ENCODE assay signal across 9 cellular contexts in genomic region chr1:32465541-32466002, GRCh38. TPM values are rescaled to one million over a fixed set of nuclear protein-coding genes. Genes with fewer than 3 reads are reported as not detected.
DNase-seq lines count a peak whose midpoint lies in the region; ATAC-seq and TF ChIP-seq lines count a peak whose summit lies in the region.
"Had no signal": no experiment of that assay in that cellular context is flagged by ENCODE, and none has a peak within 500 bp of the region (broad histone marks: within the 10 kb centered on the region; RNA-seq: fewer than 3 reads in every experiment).

No MANE protein-coding gene starts in this region.

- H3K9me3 ChIP-seq in T-helper 17 cell (ENCODE audit: control insufficient read depth, low read length, poor library complexity, severe bottlenecking) (no peaks in the 10 kb centered on the region), gastrocnemius medialis (no peaks in the 10 kb centered on the region)

- intact Hi-C loops in gastrocnemius medialis (cut with DNase I; ENCODE audit: low total_unique reads) (no loop called here), posterior cingulate gyrus (cut with DNase I) (loop anchor here (5.0 kb wide), 1 partner anchor 37 kb away; no protein-coding TSS in a partner anchor)

- no peak overlapping the region for H3K27ac ChIP-seq in gastrocnemius medialis

- in situ Hi-C loops in gastrocnemius medialis (cut with MboI; ENCODE audit: low sequenced_read_pairs in 4 of 4): no loop called here

- no peak overlapping the region for H3K27ac Mint-ChIP-seq in T-helper 17 cell

- no peak for TF ChIP-seq CTCF in fibroblast of villous mesenchyme (IDR thresholded peaks at IDR 0.05; ENCODE audit: insufficient read depth, low read depth, low read length)
- TF ChIP-seq CTCF in gastrocnemius medialis (IDR thresholded peaks at IDR 0.05 in 4 of 5, conservative IDR thresholded peaks at IDR 0.05 in 1 of 5): no peak

- H3K4me3 Mint-ChIP-seq in T-helper 17 cell: peak overlapping the region; percentile 84

- peaks cover 36 to 41% (median 38%) of the 10 kb centered on the region in 3 donors for H3K27me3 ChIP-seq in gastrocnemius medialis

- peaks cover 2% of the 10 kb centered on the region for H3K36me3 Mint-ChIP-seq in T-helper 17 cell (ENCODE audit: low read depth)

- H3K27me3 Mint-ChIP-seq in T-helper 17 cell: peaks cover 64% of the 10 kb centered on the region

- TF ChIP-seq POLR2A in gastrocnemius medialis (IDR thresholded peaks at IDR 0.05): no peak

- peaks cover 14% of the 10 kb centered on the region for H3K4me1 Mint-ChIP-seq in T-helper 17 cell

- H3K36me3 ChIP-seq in gastrocnemius medialis: no peaks in the 10 kb centered on the region

- ATAC-seq in T-helper 17 cell (no peak), gastrocnemius medialis (no peak), GM21723 (IDR thresholded peaks at IDR 0.05; ENCODE audit: unreplicated experiment) (no peak)

- H3K4me1 ChIP-seq in gastrocnemius medialis: peaks cover 13 to 15% of the 10 kb centered on the region in 2 donors

- DNase-seq in NOMO-1 treated with DMSO at 0.1 percent for 48 hours (lab: John Stamatoyannopoulos, UW; ENCODE audit: unreplicated experiment): peak; percentile 59
- no peak for DNase-seq in NOMO-1 treated with dmso at 0.1 percent for 144 hours (lab: John Stamatoyannopoulos, UW; ENCODE audit: unreplicated experiment)
- DNase-seq in T-helper 17 cell: no peak
- no peak for DNase-seq in fibroblast of villous mesenchyme (ENCODE audit: low read depth)
- no peak for DNase-seq in gastrocnemius medialis
- DNase-seq in SW 1271 (lab: John Stamatoyannopoulos, UW): no peak
- DNase-seq in posterior cingulate gyrus: no peak

- peak overlapping the region; percentile 33 for H3K4me3 ChIP-seq in fibroblast of villous mesenchyme (ENCODE audit: low read depth, low read length)
- peak overlapping the region in 3 of 4 donors; percentile 54 to 69 (median 56) for H3K4me3 ChIP-seq in gastrocnemius medialis

RNA-seq across cellular contexts. Expression of gene ZBTB8B, which starts 0.7 kb away (rescaled TPM):
- not detected for total RNA-seq in T-helper 17 cell
- total RNA-seq in fibroblast of villous mesenchyme: not detected in 2 replicates
- total RNA-seq in gastrocnemius medialis: not detected
- total RNA-seq: glomerular endothelial cell had no signal
